ENCODE assay signal across 8 cellular contexts in genomic region chr10:88745633-88746032, GRCh38. TPM values are rescaled to one million over a fixed set of nuclear protein-coding genes. Genes with fewer than 3 reads are reported as not detected.
"Had no signal": no experiment of that assay in that cellular context is flagged by ENCODE, and none has a peak within 500 bp of the region (broad histone marks: within the 10 kb centered on the region; RNA-seq: fewer than 3 reads in every experiment).

No MANE protein-coding gene starts in this region.

- DNase-seq: GDM1, GF-D8 had no signal

- H3K4me3 ChIP-seq: GM12878 had no signal

- FAIRE-seq: G401.6, GM12878, GM12891, GM12892, GM18507 had no signal

- ATAC-seq: GM12878 had no signal

RNA-seq across cellular contexts. Expression of gene LIPN, which starts 14.2 kb away (rescaled TPM):
- total RNA-seq: G401 had no signal

RNA-seq across cellular contexts. Expression of gene LIPK, which starts 39.6 kb away (rescaled TPM):
- total RNA-seq: G401, GM12878 had no signal

RNA-seq across cellular contexts. Expression of gene LIPM, which starts 56.9 kb away (rescaled TPM):
- total RNA-seq: G401, GM12878 had no signal
